In genomic region chr1:147890177-147890790, GRCh38 we compare ENCODE assay signal across 8 cellular contexts. TPM values are rescaled to one million over a fixed set of nuclear protein-coding genes. Genes with fewer than 3 reads are reported as not detected.
DNase-seq lines count a peak whose midpoint lies in the region; ATAC-seq and TF ChIP-seq lines count a peak whose summit lies in the region.

No MANE protein-coding gene starts in this region.

- peak; percentile 68 for TF ChIP-seq CTCF in CD4-positive, alpha-beta T cell (IDR thresholded peaks at IDR 0.05)
- TF ChIP-seq CTCF in WERI-Rb-1 (IDR thresholded peaks at IDR 0.05; ENCODE audit: low read depth, low read length) (peak; percentile 100), cardiac fibroblast (IDR thresholded peaks at IDR 0.05; ENCODE audit: low read depth, low read length) (peak; percentile 76), left lung (IDR thresholded peaks at IDR 0.05) (peak; percentile 56 to 58)

- no peaks in the 10 kb centered on the region for H3K36me3 ChIP-seq in WERI-Rb-1
- no peaks in the 10 kb centered on the region for H3K36me3 ChIP-seq in left lung

- peaks cover 8% of the 10 kb centered on the region for H3K4me1 Mint-ChIP-seq in CD4-positive, alpha-beta T cell (ENCODE audit: low read depth)

- H3K4me1 ChIP-seq in left lung = no peaks in the 10 kb centered on the region

- peak; percentile 65 for ATAC-seq in CD4-positive, alpha-beta T cell (ENCODE audit: poor library complexity)
- ATAC-seq in GM19455 (IDR thresholded peaks at IDR 0.05; ENCODE audit: unreplicated experiment) (peak; percentile 59), left lung (peak; percentile 94)

- no peaks in the 10 kb centered on the region for H3K36me3 Mint-ChIP-seq in CD4-positive, alpha-beta T cell (ENCODE audit: low read depth)

- H3K4me3 ChIP-seq in WERI-Rb-1 (ENCODE audit: low read depth, low read length) = no peak overlapping the region
- H3K4me3 ChIP-seq in cardiac fibroblast (replicated peaks in 1 of 2; ENCODE audit: low read depth in 2 of 2, low read length in 2 of 2) = no peak overlapping the region
- H3K4me3 ChIP-seq in left lung = no peak overlapping the region

- no peaks in the 10 kb centered on the region for H3K27me3 ChIP-seq in CD4-positive, alpha-beta T cell (ENCODE audit: control insufficient read depth, insufficient read depth, low read length)
- H3K27me3 ChIP-seq in WERI-Rb-1 (ENCODE audit: insufficient read depth, low read depth, severe bottlenecking) (no peaks in the 10 kb centered on the region), left lung (no peaks in the 10 kb centered on the region)

- H3K9me3 Mint-ChIP-seq in CD4-positive, alpha-beta T cell = no peaks in the 10 kb centered on the region

- POLR2A ChIA-PET in CD4-positive, alpha-beta T cell (lab: Charles Lee) = no interaction called here

- CTCF ChIA-PET in CD4-positive, alpha-beta T cell (lab: Charles Lee) = interaction anchor here (0.6 to 1.5 kb wide), 3 partner anchors 387 to 617 kb away, joined by 3 to 5 read pairs (median 3); no protein-coding TSS in a partner anchor

- peak; percentile 33 to 64 (median 50) for DNase-seq in CD4-positive, alpha-beta T cell
- DNase-seq in NCI-H1930 (lab: John Stamatoyannopoulos, UW) (peak; percentile 16 to 66), WERI-Rb-1 (peak; percentile 98), cardiac fibroblast (ENCODE audit: low read depth in 2 of 2) (peak; percentile 64 to 70), left lung (peak; percentile 70 to 91), cerebellum (ENCODE audit: low spot score) (no peak)
- DNase-seq in stimulated activated CD8-positive, alpha-beta memory T cell treated with anti-CD3 and anti-CD28 coated beads, Interleukin-12 subunit alpha, Interleukin-12 subunit beta, amount 100 ng/mL, for 24 hours (ENCODE audit: extremely low read depth) = peak; percentile 10

- H3K9me3 ChIP-seq in CD4-positive, alpha-beta T cell (ENCODE audit: control insufficient read depth, low read length) = no peaks in the 10 kb centered on the region
- no peaks in the 10 kb centered on the region for H3K9me3 ChIP-seq in WERI-Rb-1 (ENCODE audit: severe bottlenecking)
- no peaks in the 10 kb centered on the region for H3K9me3 ChIP-seq in left lung

- H3K4me3 Mint-ChIP-seq in CD4-positive, alpha-beta T cell = no peak overlapping the region

- no peak overlapping the region for H3K27ac ChIP-seq in CD4-positive, alpha-beta T cell (ENCODE audit: low read depth, low read length)
- no peak overlapping the region for H3K27ac ChIP-seq in WERI-Rb-1
- H3K27ac ChIP-seq in left lung = no peak overlapping the region

- intact Hi-C loops in CD4-positive, alpha-beta T cell (cut with DNase I, micrococcal nuclease) = loop anchor here in 1 of 2 experiments (1.0 to 5.0 kb wide), 2 partner anchors 373 to 616 kb away; no protein-coding TSS in a partner anchor
- intact Hi-C loops in left lung (cut with DNase I) = loop anchor here (5.0 to 10.0 kb wide), 4 partner anchors 165 to 395 kb away; no protein-coding TSS in a partner anchor

- peaks cover 5% of the 10 kb centered on the region for H3K27me3 Mint-ChIP-seq in CD4-positive, alpha-beta T cell

- no peak overlapping the region for H3K27ac Mint-ChIP-seq in CD4-positive, alpha-beta T cell

RNA-seq across cellular contexts. Expression of gene GJA8, which starts 12.3 kb away (rescaled TPM):
- not detected for total RNA-seq in CD4-positive, alpha-beta T cell
- total RNA-seq in left lung (not detected), cerebellum (not detected)

RNA-seq across cellular contexts. Expression of gene GPR89B, which starts 37.9 kb away (rescaled TPM):
- total RNA-seq in CD4-positive, alpha-beta T cell = 10 to 100 TPM; 10.0 to 12.4 TPM
- 10 to 100 TPM; 14.2 to 14.5 TPM for total RNA-seq in left lung
- 21.1 TPM for total RNA-seq in cerebellum
